In the genomic region with DNA sequence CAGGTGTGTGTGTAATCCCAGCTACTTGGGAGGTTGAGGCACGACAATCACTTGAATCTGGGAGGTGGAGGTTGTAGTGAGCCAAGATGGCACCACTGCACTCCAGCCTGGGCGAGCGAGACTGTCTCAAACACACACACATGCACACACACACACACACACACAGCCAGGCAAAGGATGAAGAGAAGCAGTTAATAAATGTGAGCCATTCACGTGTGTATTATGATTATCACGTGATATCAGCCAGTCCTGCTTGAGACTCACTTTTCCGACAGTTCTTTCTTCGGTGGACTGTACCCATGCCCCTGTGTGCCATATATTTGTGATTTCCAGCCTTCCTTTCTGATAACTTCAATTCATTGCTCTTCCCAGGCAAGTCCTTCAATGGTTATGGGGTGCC, we compare ENCODE assay signal across 22 cellular contexts.
DNase-seq lines count a peak whose midpoint lies in the region; ATAC-seq, FAIRE-seq and TF ChIP-seq lines count a peak whose summit lies in the region.
"Had no signal": no experiment of that assay in that cellular context is flagged by ENCODE, and none has a peak within 500 bp of the region (broad histone marks: within the 10 kb centered on the region; RNA-seq: fewer than 3 reads in every experiment).

No MANE protein-coding gene starts in this region.

- intact Hi-C loops in K562 (cut with micrococcal nuclease): no loop called here

- H3K27ac ChIP-seq in K562 (ENCODE audit: extremely low read depth, low read depth, low read length) (no peak overlapping the region), GM23338 (ENCODE audit: low read depth) (no peak overlapping the region)
- H3K27ac ChIP-seq: BLaER1 treated with 17β-estradiol and CSF1 and Interleukin-3, amounts not matched to agents 10 nM and 100 nM; PC-9; RWPE1 had no signal

- no peaks in the 10 kb centered on the region for H3K9me2 ChIP-seq in GM23338 (ENCODE audit: insufficient read depth)

- no peak overlapping the region for H2AFZ ChIP-seq in K562 (ENCODE audit: low read depth, low read length)
- H2AFZ ChIP-seq in GM23338: no peak overlapping the region
- H2AFZ ChIP-seq: PC-9 had no signal

- H3K9ac ChIP-seq in K562 (ENCODE audit: insufficient read depth in 1 of 2, low read depth in 2 of 2, low read length in 2 of 2): no peak overlapping the region
- H3K9ac ChIP-seq: BLaER1 treated with 17β-estradiol and CSF1 and Interleukin-3, amounts not matched to agents 10 nM and 100 nM had no signal

- H3K27me3 Mint-ChIP-seq in activated naive CD8-positive, alpha-beta T cell: no peaks in the 10 kb centered on the region
- H3K27me3 Mint-ChIP-seq in activated naive CD8-positive, alpha-beta T cell treated with anti-CD3 and anti-CD28 coated beads, Interleukin-2, amount 50 U/mL, for 24 hours: no peaks in the 10 kb centered on the region
- no peaks in the 10 kb centered on the region for H3K27me3 Mint-ChIP-seq in stimulated activated memory B cell treated with anti-CD40 and anti-IgM and Interleukin-4, amounts not matched to agents 10 μg/mL and 1 μg/mL and 100 μg/mL, for 72 hours
- H3K27me3 Mint-ChIP-seq in type B pancreatic cell (peaks cover 42% of the 10 kb centered on the region), GM23338 (ENCODE audit: insufficient read depth, low read depth, poor library complexity) (peaks cover 3% of the 10 kb centered on the region)

- ATAC-seq in activated naive CD8-positive, alpha-beta T cell treated with anti-CD3 and anti-CD28 coated beads, Interleukin-2, amount 50 U/mL, for 24 hours: no peak
- ATAC-seq in K562 (no peak), GM23338 (no peak)
- no peak for ATAC-seq in stimulated activated memory B cell treated with anti-CD40 and anti-IgM and Interleukin-4, amounts not matched to agents 10 μg/mL and 1 μg/mL and 100 μg/mL, for 72 hours
- ATAC-seq: HCT116 had no signal

- no peaks in the 10 kb centered on the region for H3K27me3 ChIP-seq in K562 (ENCODE audit: control insufficient read depth in 2 of 2, insufficient read depth in 2 of 2, low read length in 2 of 2)
- no peaks in the 10 kb centered on the region for H3K27me3 ChIP-seq in GM23338 (ENCODE audit: insufficient read depth)
- H3K27me3 ChIP-seq: BLaER1 treated with 17β-estradiol and CSF1 and Interleukin-3, amounts not matched to agents 10 nM and 100 nM had no signal

- TF ChIP-seq RAD21 in K562 (CRISPR knock-in tag; conservative IDR thresholded peaks at IDR 0.05 in 1 of 2, IDR thresholded peaks at IDR 0.05 in 1 of 2): no peak

- DNase-seq in activated naive CD8-positive, alpha-beta T cell treated with anti-CD3 and anti-CD28 coated beads, Interleukin-2, amount 50 U/mL, for 24 hours: no peak
- DNase-seq in GM18507 (ENCODE audit: extremely low spot score, insufficient read length, low read depth) (no peak), K562 (ENCODE audit: extremely low read depth in 1 of 4, low spot score in 3 of 4) (no peak), type B pancreatic cell (ENCODE audit: extremely low spot score, unreplicated experiment) (no peak), CD1c-positive myeloid dendritic cell (ENCODE audit: extremely low spot score) (no peak), GM23338 (ENCODE audit: low spot score) (no peak)
- DNase-seq: GOT3, MM.1S, NCI-H1092, NCI-H1436 treated with DMSO at 0.1 percent for 48 hours, NCI-H2029, NCI-H345, NCI-H526, PC-9 had no signal

- H3F3A ChIP-seq in GM23338 (replicated peaks; ENCODE audit: low read depth): no peaks in the 10 kb centered on the region

- TF ChIP-seq POLR2A in K562 (conservative IDR thresholded peaks at IDR 0.05): no peak

- peaks cover 95% of the 10 kb centered on the region for H3K79me2 ChIP-seq in K562 (ENCODE audit: control insufficient read depth, insufficient read depth, low read length)
- H3K79me2 ChIP-seq in GM23338 (replicated peaks; ENCODE audit: insufficient read depth): no peaks in the 10 kb centered on the region

- H3K36me3 Mint-ChIP-seq in activated naive CD8-positive, alpha-beta T cell: peaks cover 3% of the 10 kb centered on the region
- H3K36me3 Mint-ChIP-seq in activated naive CD8-positive, alpha-beta T cell treated with anti-CD3 and anti-CD28 coated beads, Interleukin-2, amount 50 U/mL, for 24 hours (ENCODE audit: low read depth): peaks cover 8% of the 10 kb centered on the region
- H3K36me3 Mint-ChIP-seq in stimulated activated memory B cell treated with anti-CD40 and anti-IgM and Interleukin-4, amounts not matched to agents 10 μg/mL and 1 μg/mL and 100 μg/mL, for 72 hours: peaks cover 18% of the 10 kb centered on the region
- H3K36me3 Mint-ChIP-seq in type B pancreatic cell: no peaks in the 10 kb centered on the region
- no peaks in the 10 kb centered on the region for H3K36me3 Mint-ChIP-seq in GM23338 (ENCODE audit: low read depth)

- peaks cover 11% of the 10 kb centered on the region for H4K20me1 ChIP-seq in K562 (replicated peaks; ENCODE audit: control insufficient read depth, insufficient read depth, low read length)
- H4K20me1 ChIP-seq in GM23338 (replicated peaks; ENCODE audit: insufficient read depth): no peaks in the 10 kb centered on the region

- peaks cover 3% of the 10 kb centered on the region for H3K9me1 ChIP-seq in K562 (ENCODE audit: control insufficient read depth, insufficient read depth, low read length)

- CTCF ChIA-PET in K562 (lab: Yijun Ruan, JAX; ENCODE audit: low intra/inter-chr PET ratio): no interaction called here

- peaks cover 88% of the 10 kb centered on the region for H3K4me1 Mint-ChIP-seq in activated naive CD8-positive, alpha-beta T cell (ENCODE audit: low read depth)
- peaks cover 89% of the 10 kb centered on the region for H3K4me1 Mint-ChIP-seq in activated naive CD8-positive, alpha-beta T cell treated with anti-CD3 and anti-CD28 coated beads, Interleukin-2, amount 50 U/mL, for 24 hours
- peaks cover 91% of the 10 kb centered on the region for H3K4me1 Mint-ChIP-seq in stimulated activated memory B cell treated with anti-CD40 and anti-IgM and Interleukin-4, amounts not matched to agents 10 μg/mL and 1 μg/mL and 100 μg/mL, for 72 hours
- peaks cover 15% of the 10 kb centered on the region for H3K4me1 Mint-ChIP-seq in type B pancreatic cell (ENCODE audit: unreplicated experiment)
- H3K4me1 Mint-ChIP-seq in GM23338: peaks cover 29% of the 10 kb centered on the region

- TF ChIP-seq CTCF in K562 (IDR thresholded peaks at IDR 0.05 in 2 of 3, conservative IDR thresholded peaks at IDR 0.05 in 1 of 3; ENCODE audit: insufficient read depth in 2 of 3, low read depth in 1 of 3, low read length in 3 of 3): no peak
- no peak for TF ChIP-seq CTCF in type B pancreatic cell (conservative IDR thresholded peaks at IDR 0.05)
- TF ChIP-seq CTCF in GM23338 (conservative IDR thresholded peaks at IDR 0.05; ENCODE audit: low read depth in 2 of 2): no peak

- POLR2A ChIA-PET in K562 (lab: Yijun Ruan, JAX): interaction anchor here (1.3 to 3.9 kb wide), 3 partner anchors 10 to 152 kb away, joined by 4 to 33 read pairs (median 5); no protein-coding TSS in a partner anchor

- H3K4me2 ChIP-seq in K562 (ENCODE audit: insufficient read depth, low read length) (no peak overlapping the region), GM23338 (no peak overlapping the region)
- H3K4me2 ChIP-seq: BLaER1 treated with 17β-estradiol and CSF1 and Interleukin-3, amounts not matched to agents 10 nM and 100 nM; PC-9 had no signal

- no peaks in the 10 kb centered on the region for H3K9me3 ChIP-seq in K562 (replicated peaks; ENCODE audit: control insufficient read depth, insufficient read depth, low read depth, low read length)
- H3K9me3 ChIP-seq: BLaER1 treated with 17β-estradiol and CSF1 and Interleukin-3, amounts not matched to agents 10 nM and 100 nM had no signal

- no peaks in the 10 kb centered on the region for H3K9me3 Mint-ChIP-seq in activated naive CD8-positive, alpha-beta T cell (ENCODE audit: low read depth)
- H3K9me3 Mint-ChIP-seq in activated naive CD8-positive, alpha-beta T cell treated with anti-CD3 and anti-CD28 coated beads, Interleukin-2, amount 50 U/mL, for 24 hours: no peaks in the 10 kb centered on the region
- H3K9me3 Mint-ChIP-seq in stimulated activated memory B cell treated with anti-CD40 and anti-IgM and Interleukin-4, amounts not matched to agents 10 μg/mL and 1 μg/mL and 100 μg/mL, for 72 hours: no peaks in the 10 kb centered on the region
- H3K9me3 Mint-ChIP-seq in type B pancreatic cell (no peaks in the 10 kb centered on the region), GM23338 (no peaks in the 10 kb centered on the region)

- H3K4me1 ChIP-seq in K562 (replicated peaks in 1 of 2; ENCODE audit: control insufficient read depth in 2 of 2, insufficient read depth in 2 of 2, low read length in 2 of 2): peaks cover 12 to 69% of the 10 kb centered on the region in 2 experiments
- H3K4me1 ChIP-seq in GM23338 (ENCODE audit: insufficient read depth): peaks cover 18% of the 10 kb centered on the region

- peaks cover 62% of the 10 kb centered on the region for H3K36me3 ChIP-seq in K562 (ENCODE audit: control insufficient read depth, insufficient read depth, low read length)
- H3K36me3 ChIP-seq in GM23338 (ENCODE audit: insufficient read depth): no peaks in the 10 kb centered on the region
- H3K36me3 ChIP-seq: BLaER1 treated with 17β-estradiol and CSF1 and Interleukin-3, amounts not matched to agents 10 nM and 100 nM had no signal

- TF ChIP-seq EP300 in K562 (IDR thresholded peaks at IDR 0.05; ENCODE audit: low read length): no peak

- FAIRE-seq in GM18507 (lab: Jason Lieb, UNC) (peak; percentile 18), K562 (lab: Jason Lieb, UNC) (no peak)
- FAIRE-seq: A204.1, G401.6, HTR-8/SVneo had no signal

- no peak overlapping the region for H3K4me3 ChIP-seq in K562
- no peak overlapping the region for H3K4me3 ChIP-seq in GM23338
- H3K4me3 ChIP-seq: BLaER1 treated with 17β-estradiol and CSF1 and Interleukin-3, amounts not matched to agents 10 nM and 100 nM; PC-9 had no signal

- no TSS peak for BruUV-seq in K562 (replicated peaks; lab: Mats Ljungman, UMichigan)

- peak overlapping the region; percentile 69 for H3K27ac Mint-ChIP-seq in activated naive CD8-positive, alpha-beta T cell
- no peak overlapping the region for H3K27ac Mint-ChIP-seq in activated naive CD8-positive, alpha-beta T cell treated with anti-CD3 and anti-CD28 coated beads, Interleukin-2, amount 50 U/mL, for 24 hours
- H3K27ac Mint-ChIP-seq in stimulated activated memory B cell treated with anti-CD40 and anti-IgM and Interleukin-4, amounts not matched to agents 10 μg/mL and 1 μg/mL and 100 μg/mL, for 72 hours: peak overlapping the region; percentile 87
- H3K27ac Mint-ChIP-seq in type B pancreatic cell: no peak overlapping the region
- H3K27ac Mint-ChIP-seq in GM23338: no peak overlapping the region

- H3K4me3 Mint-ChIP-seq in activated naive CD8-positive, alpha-beta T cell: no peak overlapping the region
- no peak overlapping the region for H3K4me3 Mint-ChIP-seq in activated naive CD8-positive, alpha-beta T cell treated with anti-CD3 and anti-CD28 coated beads, Interleukin-2, amount 50 U/mL, for 24 hours
- no peak overlapping the region for H3K4me3 Mint-ChIP-seq in stimulated activated memory B cell treated with anti-CD40 and anti-IgM and Interleukin-4, amounts not matched to agents 10 μg/mL and 1 μg/mL and 100 μg/mL, for 72 hours
- H3K4me3 Mint-ChIP-seq in type B pancreatic cell (no peak overlapping the region), GM23338 (no peak overlapping the region)

- 81% methylated on average over 7 of the region's 7 CpGs for WGBS in K562 (ENCODE audit: insufficient coverage, low coverage, missing lambda C conversion rate)

- in situ Hi-C loops in K562 (cut with MboI): no loop called here

TF ChIP-seq in GM23338, 12 proteins besides CTCF, POLR2A, EP300 and RAD21 (continues in another document):
- no peak for TF ChIP-seq ZNF114 (CRISPR knock-in tag; IDR thresholded peaks at IDR 0.05)

Comparison
In these comparisons a context has a peak if more than half of its experiments do, and no peak if none do; other contexts are left out.
1. H3K27ac Mint-ChIP-seq: peak in activated naive CD8-positive, alpha-beta T cell (single experiment) and stimulated activated memory B cell treated with anti-CD40 and anti-IgM and Interleukin-4, amounts not matched to agents 10 μg/mL and 1 μg/mL and 100 μg/mL, for 72 hours (single experiment); none in activated naive CD8-positive, alpha-beta T cell treated with anti-CD3 and anti-CD28 coated beads, Interleukin-2, amount 50 U/mL, for 24 hours (single experiment), type B pancreatic cell (single experiment) and GM23338 (single experiment).